1 cellular context compared by ENCODE assay signal in the genomic region with DNA sequence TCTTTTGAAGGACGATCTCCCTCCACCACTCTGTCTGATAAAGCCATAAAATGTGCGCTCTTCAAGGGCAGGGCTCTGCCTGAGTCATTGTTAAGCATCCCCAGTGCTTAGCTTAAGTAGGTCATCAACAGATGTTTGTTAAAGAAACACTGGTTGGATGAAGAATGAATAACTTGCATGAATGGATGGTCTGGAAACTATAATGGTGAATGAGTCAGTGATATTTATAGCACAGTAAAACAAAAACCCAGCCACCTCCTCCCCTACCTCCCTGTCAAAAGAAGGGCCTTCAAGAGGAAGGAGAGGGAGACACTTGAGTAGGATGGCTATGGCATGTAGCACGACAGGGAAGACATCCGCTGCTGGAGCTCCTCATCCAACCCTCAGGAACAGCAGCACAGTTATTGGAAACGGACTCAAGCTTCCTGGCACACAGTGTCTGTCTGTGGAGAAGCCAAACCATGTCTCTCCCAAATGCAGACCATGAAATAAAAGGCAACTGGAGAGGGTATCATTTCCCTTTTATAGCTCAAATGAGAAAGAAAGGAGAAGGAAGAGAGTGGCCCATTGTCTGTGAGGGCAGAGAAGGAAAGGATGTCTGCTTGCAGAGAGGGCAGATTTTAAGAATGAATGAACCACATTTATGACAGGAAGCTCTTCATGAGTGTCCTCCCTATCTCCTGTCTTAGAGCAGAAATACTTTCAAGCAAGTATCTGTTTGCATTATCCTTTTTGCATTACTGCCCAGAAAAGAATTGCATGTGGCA.
TF ChIP-seq lines count a peak whose summit lies in the region.

No MANE protein-coding gene starts in this region.

TF ChIP-seq in GM23338, 12 proteins besides CTCF, POLR2A, EP300 and RAD21 (continued from another document):
- TF ChIP-seq, protein P1, sequence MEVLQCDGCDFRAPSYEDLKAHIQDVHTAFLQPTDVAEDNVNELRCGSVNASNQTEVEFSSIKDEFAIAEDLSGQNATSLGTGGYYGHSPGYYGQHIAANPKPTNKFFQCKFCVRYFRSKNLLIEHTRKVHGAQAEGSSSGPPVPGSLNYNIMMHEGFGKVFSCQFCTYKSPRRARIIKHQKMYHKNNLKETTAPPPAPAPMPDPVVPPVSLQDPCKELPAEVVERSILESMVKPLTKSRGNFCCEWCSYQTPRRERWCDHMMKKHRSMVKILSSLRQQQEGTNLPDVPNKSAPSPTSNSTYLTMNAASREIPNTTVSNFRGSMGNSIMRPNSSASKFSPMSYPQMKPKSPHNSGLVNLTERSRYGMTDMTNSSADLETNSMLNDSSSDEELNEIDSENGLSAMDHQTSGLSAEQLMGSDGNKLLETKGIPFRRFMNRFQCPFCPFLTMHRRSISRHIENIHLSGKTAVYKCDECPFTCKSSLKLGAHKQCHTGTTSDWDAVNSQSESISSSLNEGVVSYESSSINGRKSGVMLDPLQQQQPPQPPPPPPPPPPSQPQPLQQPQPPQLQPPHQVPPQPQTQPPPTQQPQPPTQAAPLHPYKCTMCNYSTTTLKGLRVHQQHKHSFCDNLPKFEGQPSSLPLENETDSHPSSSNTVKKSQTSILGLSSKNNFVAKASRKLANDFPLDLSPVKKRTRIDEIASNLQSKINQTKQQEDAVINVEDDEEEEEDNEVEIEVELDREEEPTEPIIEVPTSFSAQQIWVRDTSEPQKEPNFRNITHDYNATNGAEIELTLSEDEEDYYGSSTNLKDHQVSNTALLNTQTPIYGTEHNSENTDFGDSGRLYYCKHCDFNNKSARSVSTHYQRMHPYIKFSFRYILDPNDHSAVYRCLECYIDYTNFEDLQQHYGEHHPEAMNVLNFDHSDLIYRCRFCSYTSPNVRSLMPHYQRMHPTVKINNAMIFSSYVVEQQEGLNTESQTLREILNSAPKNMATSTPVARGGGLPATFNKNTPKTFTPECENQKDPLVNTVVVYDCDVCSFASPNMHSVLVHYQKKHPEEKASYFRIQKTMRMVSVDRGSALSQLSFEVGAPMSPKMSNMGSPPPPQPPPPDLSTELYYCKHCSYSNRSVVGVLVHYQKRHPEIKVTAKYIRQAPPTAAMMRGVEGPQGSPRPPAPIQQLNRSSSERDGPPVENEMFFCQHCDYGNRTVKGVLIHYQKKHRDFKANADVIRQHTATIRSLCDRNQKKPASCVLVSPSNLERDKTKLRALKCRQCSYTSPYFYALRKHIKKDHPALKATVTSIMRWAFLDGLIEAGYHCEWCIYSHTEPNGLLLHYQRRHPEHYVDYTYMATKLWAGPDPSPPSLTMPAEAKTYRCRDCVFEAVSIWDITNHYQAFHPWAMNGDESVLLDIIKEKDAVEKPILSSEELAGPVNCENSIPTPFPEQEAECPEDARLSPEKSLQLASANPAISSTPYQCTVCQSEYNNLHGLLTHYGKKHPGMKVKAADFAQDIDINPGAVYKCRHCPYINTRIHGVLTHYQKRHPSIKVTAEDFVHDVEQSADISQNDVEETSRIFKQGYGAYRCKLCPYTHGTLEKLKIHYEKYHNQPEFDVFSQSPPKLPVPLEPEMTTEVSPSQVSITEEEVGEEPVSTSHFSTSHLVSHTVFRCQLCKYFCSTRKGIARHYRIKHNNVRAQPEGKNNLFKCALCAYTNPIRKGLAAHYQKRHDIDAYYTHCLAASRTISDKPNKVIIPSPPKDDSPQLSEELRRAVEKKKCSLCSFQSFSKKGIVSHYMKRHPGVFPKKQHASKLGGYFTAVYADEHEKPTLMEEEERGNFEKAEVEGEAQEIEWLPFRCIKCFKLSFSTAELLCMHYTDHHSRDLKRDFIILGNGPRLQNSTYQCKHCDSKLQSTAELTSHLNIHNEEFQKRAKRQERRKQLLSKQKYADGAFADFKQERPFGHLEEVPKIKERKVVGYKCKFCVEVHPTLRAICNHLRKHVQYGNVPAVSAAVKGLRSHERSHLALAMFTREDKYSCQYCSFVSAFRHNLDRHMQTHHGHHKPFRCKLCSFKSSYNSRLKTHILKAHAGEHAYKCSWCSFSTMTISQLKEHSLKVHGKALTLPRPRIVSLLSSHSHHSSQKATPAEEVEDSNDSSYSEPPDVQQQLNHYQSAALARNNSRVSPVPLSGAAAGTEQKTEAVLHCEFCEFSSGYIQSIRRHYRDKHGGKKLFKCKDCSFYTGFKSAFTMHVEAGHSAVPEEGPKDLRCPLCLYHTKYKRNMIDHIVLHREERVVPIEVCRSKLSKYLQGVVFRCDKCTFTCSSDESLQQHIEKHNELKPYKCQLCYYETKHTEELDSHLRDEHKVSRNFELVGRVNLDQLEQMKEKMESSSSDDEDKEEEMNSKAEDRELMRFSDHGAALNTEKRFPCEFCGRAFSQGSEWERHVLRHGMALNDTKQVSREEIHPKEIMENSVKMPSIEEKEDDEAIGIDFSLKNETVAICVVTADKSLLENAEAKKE (CRISPR knock-in tag; IDR thresholded peaks at IDR 0.05): no peak
- TF ChIP-seq NANOG (IDR thresholded peaks at IDR 0.05; ENCODE audit: borderline replicate concordance) (no peak), ETS1 (IDR thresholded peaks at IDR 0.05) (no peak), ZNF114 (CRISPR knock-in tag; IDR thresholded peaks at IDR 0.05) (no peak), CREB1 (CRISPR knock-in tag; IDR thresholded peaks at IDR 0.05; ENCODE audit: low read depth) (no peak), POLR2AphosphoS5 (IDR thresholded peaks at IDR 0.05; ENCODE audit: low read depth) (no peak), JUNB (IDR thresholded peaks at IDR 0.05; ENCODE audit: unreplicated experiment) (no peak), ZNF331 (CRISPR knock-in tag; IDR thresholded peaks at IDR 0.05; ENCODE audit: low read depth) (no peak)
